ENCODE assay signal across 9 cellular contexts in genomic region chr7:4214501-4215155, GRCh38.
"Had no signal": no experiment of that assay in that cellular context is flagged by ENCODE, and none has a peak within 500 bp of the region (broad histone marks: within the 10 kb centered on the region; RNA-seq: fewer than 3 reads in every experiment).

No MANE protein-coding gene starts in this region.

- H3K4me3 ChIP-seq: GM23248, HAP-1, K562 had no signal

- ATAC-seq: HCT116, K562 had no signal

- H3K36me3 ChIP-seq: HAP-1 had no signal

- DNase-seq: GM23248, GOT3, H7, HFFc6, IMR-90 had no signal

- H3K27ac Mint-ChIP-seq: HFFc6 had no signal

- H3K4me3 Mint-ChIP-seq: HFFc6 had no signal

- H3K4me1 ChIP-seq: HAP-1 had no signal

- H3K27ac ChIP-seq: GM23248, HL-60 had no signal

- H3K9ac ChIP-seq: GM23248 had no signal

- H3K9me3 ChIP-seq: HAP-1 had no signal

- H2AFZ ChIP-seq: GM23248 had no signal
